ENCODE assay signal across 23 cellular contexts in the genomic region with DNA sequence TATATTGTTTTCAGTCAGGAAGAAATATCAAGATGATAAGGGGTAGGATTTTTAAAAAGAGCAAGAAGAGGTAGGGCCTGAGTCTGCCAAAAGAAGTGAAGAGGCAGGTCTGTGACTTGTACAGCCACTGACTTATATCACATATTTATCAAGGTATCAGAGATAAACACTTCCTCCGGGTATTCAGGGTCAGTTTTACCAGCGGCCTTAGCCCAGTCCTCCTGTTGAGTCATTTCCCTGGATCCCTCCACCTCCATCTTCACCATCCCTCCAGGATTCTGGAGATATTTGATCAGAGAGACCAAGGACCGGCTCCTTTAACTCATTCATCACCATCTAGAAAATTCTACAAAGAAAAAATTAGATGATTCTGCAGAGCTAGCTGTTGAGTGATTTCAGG.
DNase-seq lines count a peak whose midpoint lies in the region; ATAC-seq and TF ChIP-seq lines count a peak whose summit lies in the region.
"Had no signal": no experiment of that assay in that cellular context is flagged by ENCODE, and none has a peak within 500 bp of the region (broad histone marks: within the 10 kb centered on the region; RNA-seq: fewer than 3 reads in every experiment).

No MANE protein-coding gene starts in this region.

- no peak overlapping the region for H3K27ac ChIP-seq in gastrocnemius medialis
- H3K27ac ChIP-seq: 22Rv1; A549; BLaER1 treated with 17β-estradiol and CSF1 and Interleukin-3, amounts not matched to agents 10 nM and 100 nM had no signal

- H3K4me3 ChIP-seq in gastrocnemius medialis, result no peak overlapping the region
- H3K4me3 ChIP-seq: A549; BLaER1 treated with 17β-estradiol and CSF1 and Interleukin-3, amounts not matched to agents 10 nM and 100 nM; GM12878; GM23338; HAP-1 had no signal

- no peaks in the 10 kb centered on the region for H3K36me3 Mint-ChIP-seq in mesothelial cell of epicardium
- H3K36me3 Mint-ChIP-seq: CD14-positive monocyte; CD8-positive, alpha-beta memory T cell had no signal

- no peak overlapping the region for H3K27ac Mint-ChIP-seq in mesothelial cell of epicardium
- H3K27ac Mint-ChIP-seq: CD14-positive monocyte; CD4-positive, alpha-beta T cell; GM23338; HFFc6 had no signal

- no peaks in the 10 kb centered on the region for H3K4me1 ChIP-seq in gastrocnemius medialis
- H3K4me1 ChIP-seq: A549; BE2C; BLaER1 treated with 17β-estradiol and CSF1 and Interleukin-3, amounts not matched to agents 10 nM and 100 nM had no signal

- no peaks in the 10 kb centered on the region for H3K9me3 Mint-ChIP-seq in mesothelial cell of epicardium
- H3K9me3 Mint-ChIP-seq: GM23338, HFFc6 had no signal

- no peak for TF ChIP-seq POLR2A in gastrocnemius medialis (IDR thresholded peaks at IDR 0.05)

- TF ChIP-seq CTCF in gastrocnemius medialis (IDR thresholded peaks at IDR 0.05 in 4 of 5, conservative IDR thresholded peaks at IDR 0.05 in 1 of 5) (no peak), mesothelial cell of epicardium (IDR thresholded peaks at IDR 0.05; ENCODE audit: unreplicated experiment) (no peak)

- DNase-seq in A172 (ENCODE audit: low spot score), result peak; percentile 49
- peak; percentile 53 for DNase-seq in NCI-H226
- DNase-seq in dermis blood vessel endothelial cell, result peak; percentile 2
- DNase-seq in gastrocnemius medialis, result no peak
- DNase-seq in mesothelial cell of epicardium (ENCODE audit: low spot score in 2 of 2, unreplicated experiment in 2 of 2), result no peak
- no peak for DNase-seq in activated T-cell treated with anti-CD3 and anti-CD28 coated beads for 4 hours
- DNase-seq: ACHN; AML-193; BE2C; CD4-positive, alpha-beta T cell; CD8-positive, alpha-beta memory T cell; DMS 273 treated with DMSO at 0.1 percent for 48 hours; DMS79; EL; GDM1; HFFc6 had no signal

- peaks cover 3% of the 10 kb centered on the region for H3K4me1 Mint-ChIP-seq in mesothelial cell of epicardium
- H3K4me1 Mint-ChIP-seq: CD14-positive monocyte; CD8-positive, alpha-beta memory T cell had no signal

- in situ Hi-C loops in gastrocnemius medialis (cut with MboI; ENCODE audit: low sequenced_read_pairs in 4 of 4), result no loop called here

- no peak for ATAC-seq in gastrocnemius medialis
- ATAC-seq: A549, GM12878, GM23338 had no signal

- H3K27me3 Mint-ChIP-seq in mesothelial cell of epicardium (ENCODE audit: low read depth), result no peaks in the 10 kb centered on the region
- H3K27me3 Mint-ChIP-seq: CD4-positive, alpha-beta T cell; CD8-positive, alpha-beta memory T cell had no signal

- H3K9me3 ChIP-seq in gastrocnemius medialis, result no peaks in the 10 kb centered on the region
- H3K9me3 ChIP-seq: A549; BE2C; BLaER1 treated with 17β-estradiol and CSF1 and Interleukin-3, amounts not matched to agents 10 nM and 100 nM; HAP-1 had no signal

- intact Hi-C loops in gastrocnemius medialis (cut with DNase I; ENCODE audit: low total_unique reads), result no loop called here

- H3K27me3 ChIP-seq in gastrocnemius medialis, result no peaks in the 10 kb centered on the region
- H3K27me3 ChIP-seq: BE2C; BLaER1 treated with 17β-estradiol and CSF1 and Interleukin-3, amounts not matched to agents 10 nM and 100 nM had no signal

- H3K4me3 Mint-ChIP-seq in mesothelial cell of epicardium, result no peak overlapping the region
- H3K4me3 Mint-ChIP-seq: CD14-positive monocyte; CD4-positive, alpha-beta T cell; CD8-positive, alpha-beta memory T cell; GM23338; HFFc6 had no signal

- no peaks in the 10 kb centered on the region for H3K36me3 ChIP-seq in gastrocnemius medialis
- H3K36me3 ChIP-seq: BE2C; BLaER1 treated with 17β-estradiol and CSF1 and Interleukin-3, amounts not matched to agents 10 nM and 100 nM; HAP-1 had no signal

Comparison
In these comparisons a context has a peak if more than half of its experiments do, and no peak if none do; other contexts are left out.
1. DNase-seq: peak in A172 (single experiment), NCI-H226 (single experiment) and dermis blood vessel endothelial cell (single experiment); none in gastrocnemius medialis (0 of 2), mesothelial cell of epicardium (0 of 2) and activated T-cell treated with anti-CD3 and anti-CD28 coated beads for 4 hours (single experiment).